In the genomic region with DNA sequence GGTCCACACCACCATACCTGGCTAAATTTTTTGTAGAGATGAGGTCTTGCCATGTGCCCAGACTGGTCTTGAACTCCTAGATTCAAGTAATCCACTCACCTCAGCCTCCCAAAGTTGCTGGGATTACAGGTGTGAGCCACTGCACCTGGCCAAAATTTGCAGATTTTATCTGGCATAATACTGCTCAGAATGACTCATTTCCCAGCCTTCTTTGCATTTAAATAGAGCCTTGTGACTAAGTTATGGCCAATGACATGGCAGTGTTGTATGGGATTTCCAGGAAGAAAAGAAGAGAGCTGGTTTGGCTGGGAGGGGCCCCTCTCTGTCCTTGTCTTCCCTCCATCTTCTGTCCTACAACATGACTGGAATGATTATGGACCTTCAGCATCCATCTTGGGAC, we compare ENCODE assay signal across 22 cellular contexts.
"Had no signal": no experiment of that assay in that cellular context is flagged by ENCODE, and none has a peak within 500 bp of the region (broad histone marks: within the 10 kb centered on the region; RNA-seq: fewer than 3 reads in every experiment).

No MANE protein-coding gene starts in this region.

- H3K4me1 ChIP-seq: esophagus muscularis mucosa, gastrocnemius medialis, heart right ventricle, left lung, lower lobe of right lung had no signal

- DNase-seq: cerebellar nuclear complex; dermis blood vessel endothelial cell; dorsolateral prefrontal cortex; effector CD4-positive, alpha-beta T cell; effector memory CD4-positive, alpha-beta T cell; foreskin melanocyte; gastrocnemius medialis; glutamatergic neuron; head of caudate nucleus; heart right ventricle; hippocampal formation; left cardiac atrium; left lung; left ventricle myocardium superior; lower lobe of right lung; midbrain had no signal

- H3K27me3 ChIP-seq: dorsolateral prefrontal cortex, esophagus muscularis mucosa, gastrocnemius medialis, left lung had no signal

- H3K27ac ChIP-seq: coronary artery, dorsolateral prefrontal cortex, esophagus muscularis mucosa, gastrocnemius medialis, heart right ventricle, left lung, lower lobe of right lung had no signal

- H3K4me3 ChIP-seq: coronary artery, dorsolateral prefrontal cortex, esophagus muscularis mucosa, gastrocnemius medialis, heart right ventricle, left lung, lower lobe of right lung had no signal

- ATAC-seq: gastrocnemius medialis, heart right ventricle, left cardiac atrium, left lung, left ventricle myocardium superior, lower lobe of right lung had no signal

- FAIRE-seq: colon, endothelial cell of umbilical vein, islet of Langerhans, keratinocyte had no signal

- H3K9me3 ChIP-seq: esophagus muscularis mucosa, gastrocnemius medialis, heart right ventricle, lower lobe of right lung had no signal

- H3K36me3 ChIP-seq: esophagus muscularis mucosa, gastrocnemius medialis, heart right ventricle, left lung, lower lobe of right lung had no signal
